9 cellular contexts compared by ENCODE assay signal in genomic region chr11:18749681-18750319, GRCh38. TPM values are rescaled to one million over a fixed set of nuclear protein-coding genes. Genes with fewer than 3 reads are reported as not detected.
A peak's percentile ranks its signal among the peaks of the same experiment; 100 is the strongest.
DNase-seq lines count a peak whose midpoint lies in the region; ATAC-seq, FAIRE-seq and TF ChIP-seq lines count a peak whose summit lies in the region.
"Had no signal": no experiment of that assay in that cellular context is flagged by ENCODE, and none has a peak within 500 bp of the region (broad histone marks: within the 10 kb centered on the region; RNA-seq: fewer than 3 reads in every experiment).

No MANE protein-coding gene starts in this region.

- H3K9ac ChIP-seq in HepG2 (ENCODE audit: insufficient read depth, low read depth, low read length), result no peak overlapping the region

- H4K20me1 ChIP-seq in HepG2 (ENCODE audit: insufficient read depth, low read length), result no peaks in the 10 kb centered on the region

- ATAC-seq in HepG2 (peak; percentile 89), HG03354 (IDR thresholded peaks at IDR 0.05; ENCODE audit: poor library complexity, severe bottlenecking, unreplicated experiment) (no peak)

- H3K27ac Mint-ChIP-seq in CD8-positive, alpha-beta memory T cell, result peak overlapping the region in 1 of 8 donors; percentile 64

- no peak for TF ChIP-seq RAD21 in HepG2 (CRISPR knock-in tag; IDR thresholded peaks at IDR 0.05)

- peaks cover 12% of the 10 kb centered on the region for H3K4me1 ChIP-seq in HepG2 (ENCODE audit: insufficient read depth, low read length)
- H3K4me1 ChIP-seq in CD8-positive, alpha-beta memory T cell (ENCODE audit: insufficient read depth, low read length), result no peaks in the 10 kb centered on the region

- intact Hi-C loops in HepG2 (cut with micrococcal nuclease; ENCODE audit: unreplicated experiment), result no loop called here

- H3K4me1 Mint-ChIP-seq in CD8-positive, alpha-beta memory T cell, result no peaks in the 10 kb centered on the region

- H3K27me3 Mint-ChIP-seq in CD8-positive, alpha-beta memory T cell, result peaks cover 5 to 20% of the 10 kb centered on the region in 2 donors

- no peaks in the 10 kb centered on the region for H3K9me3 Mint-ChIP-seq in CD8-positive, alpha-beta memory T cell

- H3K36me3 ChIP-seq in MG63, result no peaks in the 10 kb centered on the region
- no peaks in the 10 kb centered on the region for H3K36me3 ChIP-seq in HepG2 (replicated peaks in 1 of 2; ENCODE audit: control insufficient read depth in 1 of 2, insufficient read depth in 2 of 2, low read length in 2 of 2)
- no peaks in the 10 kb centered on the region for H3K36me3 ChIP-seq in CD8-positive, alpha-beta memory T cell (ENCODE audit: insufficient read depth, low read length)

- peak; percentile 88 for DNase-seq in AG08395 (ENCODE audit: low spot score)
- peak; percentile 81 for DNase-seq in MG63
- DNase-seq in choroid plexus epithelial cell (ENCODE audit: low read depth), result peak; percentile 66
- peak; percentile 25 for DNase-seq in HepG2 (ENCODE audit: low spot score)
- no peak for DNase-seq in NCI-H1436 treated with DMSO at 0.1 percent for 48 hours (lab: John Stamatoyannopoulos, UW)
- DNase-seq in stimulated activated CD8-positive, alpha-beta memory T cell treated with anti-CD3 and anti-CD28 coated beads, Interleukin-4, amount 100 ng/mL, for 48 hours, result no peak
- no peak for DNase-seq in CD8-positive, alpha-beta memory T cell
- DNase-seq: NCI-H524 treated with DMSO at 0.1 percent for 48 hours had no signal

- H2AFZ ChIP-seq in HepG2 (ENCODE audit: low read length), result no peak overlapping the region

- no peaks in the 10 kb centered on the region for H3K79me2 ChIP-seq in HepG2 (ENCODE audit: insufficient read depth, low read length)

- 41% methylated on average over 9 of the region's 12 CpGs for WGBS in HepG2 (ENCODE audit: low lambda C conversion rate)

- H3K27ac ChIP-seq in HepG2 (ENCODE audit: extremely low read length, insufficient read depth, low read length), result no peak overlapping the region
- no peak overlapping the region for H3K27ac ChIP-seq in CD8-positive, alpha-beta memory T cell (ENCODE audit: low read depth, low read length)

- no peaks in the 10 kb centered on the region for H3K27me3 ChIP-seq in MG63
- peaks cover 4 to 33% of the 10 kb centered on the region in 2 experiments; a peak in 4 of 5 replicates for H3K27me3 ChIP-seq in HepG2 (ENCODE audit: control insufficient read depth in 1 of 2, insufficient read depth in 2 of 2, low read length in 2 of 2)
- no peaks in the 10 kb centered on the region for H3K27me3 ChIP-seq in CD8-positive, alpha-beta memory T cell (ENCODE audit: insufficient read depth, low read length, poor library complexity, severe bottlenecking)

- no TSS peak for BruUV-seq in HepG2 (replicated peaks; lab: Mats Ljungman, UMichigan)

- TF ChIP-seq EP300 in HepG2 (IDR thresholded peaks at IDR 0.05; ENCODE audit: low read depth in 2 of 2, low read length in 2 of 2) (no peak), HepG2 (CRISPR knock-in tag; IDR thresholded peaks at IDR 0.05; ENCODE audit: borderline replicate concordance) (no peak)

- H3K4me2 ChIP-seq in HepG2 (ENCODE audit: low read depth, low read length), result peak overlapping the region; percentile 55

- CTCF ChIA-PET in HepG2 (lab: Yijun Ruan, JAX; ENCODE audit: low intra/inter-chr PET ratio, low total read pairs), result no interaction called here
- CTCF ChIA-PET in CD8-positive, alpha-beta memory T cell (lab: Charles Lee), result interaction anchor here (0.8 kb wide), 1 partner anchor 8 kb away, joined by 3 read pairs; no protein-coding TSS in a partner anchor

- POLR2A ChIA-PET in HepG2 (lab: Yijun Ruan, JAX), result no interaction called here
- POLR2A ChIA-PET in CD8-positive, alpha-beta memory T cell (lab: Charles Lee), result no interaction called here

- H3K4me3 Mint-ChIP-seq in CD8-positive, alpha-beta memory T cell, result no peak overlapping the region

- FAIRE-seq in HepG2 (lab: Jason Lieb, UNC), result no peak

- H3K4me3 ChIP-seq in MG63 (no peak overlapping the region), choroid plexus epithelial cell (ENCODE audit: low read depth, low read length) (no peak overlapping the region), HepG2 (replicated peaks in 1 of 3; ENCODE audit: insufficient read depth in 1 of 3, low read depth in 2 of 3, low read length in 3 of 3) (peak overlapping the region in 1 of 3 experiments; percentile 15; a peak in 1 of 6 replicates)
- H3K4me3 ChIP-seq in CD8-positive, alpha-beta memory T cell (ENCODE audit: low read length), result no peak overlapping the region

- no peak for TF ChIP-seq POLR2A in HepG2 (IDR thresholded peaks at IDR 0.05; ENCODE audit: insufficient read depth in 1 of 2, low read depth in 2 of 2, low read length in 2 of 2)

- in situ Hi-C loops in HepG2 (cut with HindIII; ENCODE audit: extremely low pct_ligation_motif_present, low pct_unique_long_range_greater_than_20kb), result no loop called here

- H3K9me3 ChIP-seq in MG63 (no peaks in the 10 kb centered on the region), HepG2 (ENCODE audit: low read length) (no peaks in the 10 kb centered on the region)
- H3K9me3 ChIP-seq in CD8-positive, alpha-beta memory T cell (ENCODE audit: low read length), result no peaks in the 10 kb centered on the region

- no peaks in the 10 kb centered on the region for H3K36me3 Mint-ChIP-seq in CD8-positive, alpha-beta memory T cell

- TF ChIP-seq CTCF in choroid plexus epithelial cell (conservative IDR thresholded peaks at IDR 0.05; ENCODE audit: low read depth, low read length), result no peak
- no peak for TF ChIP-seq CTCF in HepG2 (CRISPR knock-in tag; IDR thresholded peaks at IDR 0.05)

RNA-seq across cellular contexts. Expression of gene IGSF22, which starts 23.8 kb away (rescaled TPM):
- total RNA-seq in MG63 (2014; rRNA removed; shearing (Covaris generic); ENCODE audit: low replicate concordance), result not detected in 2 replicates
- not detected in 2 replicates for total RNA-seq in HepG2 (2016; rRNA removed; fragmentation: Illumina TruSeq; extraction: Trizol)
- not detected in 2 replicates for total RNA-seq in HepG2 (2016; cell fraction: cytosol; rRNA removed; fragmentation: Illumina TruSeq; extraction: Trizol; ENCODE audit: low read depth)
- not detected in 2 replicates for total RNA-seq in HepG2 (2016; cell fraction: insoluble cytoplasmic fraction; rRNA removed; fragmentation: Illumina TruSeq; extraction: Trizol)
- total RNA-seq in HepG2 (2016; cell fraction: membrane; rRNA removed; fragmentation: Illumina TruSeq; extraction: Trizol), result not detected in 2 replicates
- not detected in 2 replicates for total RNA-seq in HepG2 (2016; cell fraction: nucleus; rRNA removed; fragmentation: Illumina TruSeq; extraction: Trizol)
- not detected in 2 replicates for polyA plus RNA-seq in HepG2 (2011; rRNA removed)
- polyA plus RNA-seq in HepG2 (2011; cell fraction: cytosol; rRNA removed), result not detected in 2 replicates
- polyA plus RNA-seq in HepG2 (2011; cell fraction: nucleus; rRNA removed), result not detected in 2 replicates
- polyA plus RNA-seq in HepG2 (2012), result not detected in 2 replicates
- polyA plus RNA-seq in HepG2 (2016; cell fraction: cytosol; fragmentation: Illumina TruSeq; extraction: Trizol; ENCODE audit: low read depth), result not detected in 2 replicates
- polyA plus RNA-seq in HepG2 (2016; cell fraction: insoluble cytoplasmic fraction; fragmentation: Illumina TruSeq; extraction: Trizol; ENCODE audit: low read depth), result not detected in 2 replicates
- polyA plus RNA-seq in HepG2 (2016; cell fraction: membrane; fragmentation: Illumina TruSeq; extraction: Trizol; ENCODE audit: low read depth), result not detected in 2 replicates
- not detected in 2 replicates for polyA plus RNA-seq in HepG2 (2016; cell fraction: nucleus; fragmentation: Illumina TruSeq; extraction: Trizol; ENCODE audit: insufficient read depth, low read depth)
- polyA minus RNA-seq in HepG2 (2011; rRNA and poly(A)+ RNA removed; ENCODE audit: low replicate concordance), result not detected in 2 replicates
- not detected in 2 replicates for polyA minus RNA-seq in HepG2 (2011; cell fraction: cytosol; rRNA and poly(A)+ RNA removed)
- polyA minus RNA-seq in HepG2 (2011; cell fraction: nucleus; rRNA and poly(A)+ RNA removed), result not detected in 2 replicates
- under 1 TPM; 0.20 to 0.33 TPM for total RNA-seq in CD8-positive, alpha-beta memory T cell
- 6.1 TPM for polyA plus RNA-seq in CD8-positive, alpha-beta memory T cell

RNA-seq across cellular contexts. Expression of gene PTPN5, which starts 41.8 kb away (rescaled TPM):
- total RNA-seq in MG63 (2014; rRNA removed; shearing (Covaris generic); ENCODE audit: low replicate concordance), result 0.05 TPM in 1 of 2 replicates, not detected in the other
- not detected in 2 replicates for total RNA-seq in HepG2 (2016; rRNA removed; fragmentation: Illumina TruSeq; extraction: Trizol)
- total RNA-seq in HepG2 (2016; cell fraction: cytosol; rRNA removed; fragmentation: Illumina TruSeq; extraction: Trizol; ENCODE audit: low read depth), result not detected in 2 replicates
- total RNA-seq in HepG2 (2016; cell fraction: insoluble cytoplasmic fraction; rRNA removed; fragmentation: Illumina TruSeq; extraction: Trizol), result not detected in 2 replicates
- not detected in 2 replicates for total RNA-seq in HepG2 (2016; cell fraction: membrane; rRNA removed; fragmentation: Illumina TruSeq; extraction: Trizol)
- not detected in 2 replicates for total RNA-seq in HepG2 (2016; cell fraction: nucleus; rRNA removed; fragmentation: Illumina TruSeq; extraction: Trizol)
- not detected in 2 replicates for polyA plus RNA-seq in HepG2 (2011; rRNA removed)
- not detected in 2 replicates for polyA plus RNA-seq in HepG2 (2011; cell fraction: cytosol; rRNA removed)
- polyA plus RNA-seq in HepG2 (2011; cell fraction: nucleus; rRNA removed), result not detected in 2 replicates
- not detected in 2 replicates for polyA plus RNA-seq in HepG2 (2012)
- not detected in 2 replicates for polyA plus RNA-seq in HepG2 (2016; cell fraction: cytosol; fragmentation: Illumina TruSeq; extraction: Trizol; ENCODE audit: low read depth)
- polyA plus RNA-seq in HepG2 (2016; cell fraction: insoluble cytoplasmic fraction; fragmentation: Illumina TruSeq; extraction: Trizol; ENCODE audit: low read depth), result not detected in 2 replicates
- not detected in 2 replicates for polyA plus RNA-seq in HepG2 (2016; cell fraction: membrane; fragmentation: Illumina TruSeq; extraction: Trizol; ENCODE audit: low read depth)
- not detected in 2 replicates for polyA plus RNA-seq in HepG2 (2016; cell fraction: nucleus; fragmentation: Illumina TruSeq; extraction: Trizol; ENCODE audit: insufficient read depth, low read depth)
- not detected in 2 replicates for polyA minus RNA-seq in HepG2 (2011; rRNA and poly(A)+ RNA removed; ENCODE audit: low replicate concordance)
- polyA minus RNA-seq in HepG2 (2011; cell fraction: cytosol; rRNA and poly(A)+ RNA removed), result not detected in 2 replicates
- polyA minus RNA-seq in HepG2 (2011; cell fraction: nucleus; rRNA and poly(A)+ RNA removed), result not detected in 2 replicates
- total RNA-seq in CD8-positive, alpha-beta memory T cell, result not detected
- not detected for polyA plus RNA-seq in CD8-positive, alpha-beta memory T cell

RNA-seq across cellular contexts. Expression of gene TMEM86A, which starts 51.2 kb away (rescaled TPM):
- total RNA-seq in MG63 (2014; rRNA removed; shearing (Covaris generic); ENCODE audit: low replicate concordance), result 0.05 and 0.40 TPM in 2 replicates
- 0.07 TPM in 1 of 2 replicates, not detected in the other for total RNA-seq in HepG2 (2016; rRNA removed; fragmentation: Illumina TruSeq; extraction: Trizol)
- total RNA-seq in HepG2 (2016; cell fraction: cytosol; rRNA removed; fragmentation: Illumina TruSeq; extraction: Trizol; ENCODE audit: low read depth), result not detected in 2 replicates
- total RNA-seq in HepG2 (2016; cell fraction: insoluble cytoplasmic fraction; rRNA removed; fragmentation: Illumina TruSeq; extraction: Trizol), result 0.28 TPM in 1 of 2 replicates, not detected in the other
- total RNA-seq in HepG2 (2016; cell fraction: membrane; rRNA removed; fragmentation: Illumina TruSeq; extraction: Trizol), result not detected in 2 replicates
- total RNA-seq in HepG2 (2016; cell fraction: nucleus; rRNA removed; fragmentation: Illumina TruSeq; extraction: Trizol), result 0.16 and 0.47 TPM in 2 replicates
- polyA plus RNA-seq in HepG2 (2011; rRNA removed), result 0.03 and 0.04 TPM in 2 replicates
- polyA plus RNA-seq in HepG2 (2011; cell fraction: cytosol; rRNA removed), result 0.03 and 0.06 TPM in 2 replicates
- polyA plus RNA-seq in HepG2 (2011; cell fraction: nucleus; rRNA removed), result 0.10 and 0.32 TPM in 2 replicates
- 0.04 TPM in 1 of 2 replicates, not detected in the other for polyA plus RNA-seq in HepG2 (2012)
- not detected in 2 replicates for polyA plus RNA-seq in HepG2 (2016; cell fraction: cytosol; fragmentation: Illumina TruSeq; extraction: Trizol; ENCODE audit: low read depth)
- not detected in 2 replicates for polyA plus RNA-seq in HepG2 (2016; cell fraction: insoluble cytoplasmic fraction; fragmentation: Illumina TruSeq; extraction: Trizol; ENCODE audit: low read depth)
- not detected in 2 replicates for polyA plus RNA-seq in HepG2 (2016; cell fraction: membrane; fragmentation: Illumina TruSeq; extraction: Trizol; ENCODE audit: low read depth)
- 0.16 TPM in 1 of 2 replicates, not detected in the other for polyA plus RNA-seq in HepG2 (2016; cell fraction: nucleus; fragmentation: Illumina TruSeq; extraction: Trizol; ENCODE audit: insufficient read depth, low read depth)
- polyA minus RNA-seq in HepG2 (2011; rRNA and poly(A)+ RNA removed; ENCODE audit: low replicate concordance), result 0.54 and 1.2 TPM in 2 replicates
- polyA minus RNA-seq in HepG2 (2011; cell fraction: cytosol; rRNA and poly(A)+ RNA removed), result not detected in 2 replicates
- polyA minus RNA-seq in HepG2 (2011; cell fraction: nucleus; rRNA and poly(A)+ RNA removed), result 0.12 and 0.26 TPM in 2 replicates
- 1 to 10 TPM; 1.0 to 1.3 TPM for total RNA-seq in CD8-positive, alpha-beta memory T cell
- 0.54 TPM for polyA plus RNA-seq in CD8-positive, alpha-beta memory T cell

Comparison
In these comparisons a context has a peak if more than half of its experiments do, and no peak if none do; other contexts are left out.
1. DNase-seq: peak in AG08395 (single experiment), MG63 (single experiment), choroid plexus epithelial cell (single experiment) and HepG2 (single experiment); none in NCI-H1436 treated with DMSO at 0.1 percent for 48 hours (single experiment), stimulated activated CD8-positive, alpha-beta memory T cell treated with anti-CD3 and anti-CD28 coated beads, Interleukin-4, amount 100 ng/mL, for 48 hours (single experiment) and CD8-positive, alpha-beta memory T cell (0 of 5).